ENCODE assay signal across 27 cellular contexts in genomic region chr11:64536396-64536935, GRCh38. TPM values are rescaled to one million over a fixed set of nuclear protein-coding genes. Genes with fewer than 3 reads are reported as not detected.
A peak's percentile ranks its signal among the peaks of the same experiment; 100 is the strongest.
DNase-seq lines count a peak whose midpoint lies in the region; ATAC-seq and TF ChIP-seq lines count a peak whose summit lies in the region.
"Had no signal": no experiment of that assay in that cellular context is flagged by ENCODE, and none has a peak within 500 bp of the region (broad histone marks: within the 10 kb centered on the region; RNA-seq: fewer than 3 reads in every experiment).

No MANE protein-coding gene starts in this region.

- ATAC-seq in left cardiac atrium: no peak
- ATAC-seq: activated T-cell treated with anti-CD3 and anti-CD28 coated beads, Interleukin-2, amount 50 U/mL, for 72 hours had no signal

- H3K27ac ChIP-seq in uterus: no peak overlapping the region
- H3K27ac ChIP-seq: ascending aorta, C4-2B, KMS-11, right atrium auricular region, stomach, transverse colon had no signal

- no peak for TF ChIP-seq POLR2A in uterus (IDR thresholded peaks at IDR 0.05)

- intact Hi-C loops in cardiac septum (cut with DNase I) (no loop called here), left cardiac atrium (cut with DNase I) (no loop called here), uterus (cut with DNase I; ENCODE audit: low total_unique reads) (no loop called here)

- H3K4me3 ChIP-seq in fibroblast of villous mesenchyme (ENCODE audit: low read depth, low read length) (no peak overlapping the region), uterus (no peak overlapping the region)
- H3K4me3 ChIP-seq: ascending aorta, right atrium auricular region, stomach, transverse colon had no signal

- H3K4me1 ChIP-seq in uterus: no peaks in the 10 kb centered on the region
- H3K4me1 ChIP-seq: stomach, transverse colon had no signal

- no peaks in the 10 kb centered on the region for H3K27me3 ChIP-seq in uterus
- H3K27me3 ChIP-seq: ascending aorta, right atrium auricular region had no signal

- no peaks in the 10 kb centered on the region for H3K9me3 ChIP-seq in uterus
- H3K9me3 ChIP-seq: ascending aorta, right atrium auricular region, transverse colon had no signal

- DNase-seq in cardiac septum (ENCODE audit: low spot score) (peak; percentile 5), left cardiac atrium (no peak), RPMI7951 (ENCODE audit: low read depth) (peak; percentile 54), fibroblast of villous mesenchyme (ENCODE audit: low read depth) (peak; percentile 25), NCI-H146 (lab: John Stamatoyannopoulos, UW) (no peak), uterus (no peak), activated gamma-delta T cell treated with Interleukin-2 at 50 U/mL for 16 hours (no peak), UCSD-AML1 (lab: John Stamatoyannopoulos, UW; ENCODE audit: unreplicated experiment) (no peak)
- DNase-seq: activated CD4-positive, alpha-beta T cell treated with anti-CD3 and anti-CD28 coated beads for 48 hours; activated naive CD4-positive, alpha-beta T cell treated with anti-CD3 and anti-CD28 coated beads, Interleukin-2, amount 10 ng/mL, durations not matched to agents 7 days and 5 days; activated T-cell treated with anti-CD3 and anti-CD28 coated beads, Interleukin-2, amount 50 U/mL, for 72 hours; kidney glomerular epithelial cell; mesendoderm; naive B cell; NCI-H1048; NCI-H2029; NCI-H226; OCI-M1; SIG-M5; stomach; transverse colon had no signal

- TF ChIP-seq CTCF in fibroblast of villous mesenchyme (IDR thresholded peaks at IDR 0.05; ENCODE audit: insufficient read depth, low read depth, low read length) (no peak), uterus (IDR thresholded peaks at IDR 0.05) (no peak)

- no peaks in the 10 kb centered on the region for H3K36me3 ChIP-seq in uterus
- H3K36me3 ChIP-seq: ascending aorta, right atrium auricular region, stomach, transverse colon had no signal

RNA-seq across cellular contexts. Expression of gene SLC22A11, which starts 19.3 kb away (rescaled TPM):
- total RNA-seq in cardiac septum (not detected), left cardiac atrium (not detected), fibroblast of villous mesenchyme (under 0.01 TPM in 1 of 2 replicates, not detected in the other), uterus (under 1 TPM in 2 of 4 donors, not detected in 2; 0.35 to 0.76 TPM)
- not detected in 2 replicates for total RNA-seq in RPMI7951 (2014; rRNA removed; shearing (Covaris generic))
- total RNA-seq: activated T-cell treated with anti-CD3 and anti-CD28 coated beads, Interleukin-2, amount 50 U/mL, for 72 hours; ascending aorta; osteocyte; right atrium auricular region; stomach; transverse colon had no signal

RNA-seq across cellular contexts. Expression of gene SLC22A12, which starts 54.6 kb away (rescaled TPM):
- not detected for total RNA-seq in cardiac septum
- total RNA-seq in left cardiac atrium: not detected
- not detected in 2 replicates for total RNA-seq in RPMI7951 (2014; rRNA removed; shearing (Covaris generic))
- total RNA-seq in fibroblast of villous mesenchyme: not detected in 2 replicates
- total RNA-seq in uterus: not detected
- total RNA-seq: activated T-cell treated with anti-CD3 and anti-CD28 coated beads, Interleukin-2, amount 50 U/mL, for 72 hours; ascending aorta; epithelial cell of proximal tubule; osteocyte; right atrium auricular region; stomach; transverse colon had no signal

Comparison
In these comparisons a context has a peak if more than half of its experiments do, and no peak if none do; other contexts are left out.
1. DNase-seq: peak in cardiac septum (single experiment), RPMI7951 (single experiment) and fibroblast of villous mesenchyme (single experiment); none in left cardiac atrium (single experiment), NCI-H146 (single experiment), uterus (0 of 2), activated gamma-delta T cell treated with Interleukin-2 at 50 U/mL for 16 hours (single experiment) and UCSD-AML1 (single experiment).